28 cellular contexts compared by ENCODE assay signal in genomic region chr7:133003052-133003910, GRCh38.
A peak's percentile ranks its signal among the peaks of the same experiment; 100 is the strongest.
DNase-seq lines count a peak whose midpoint lies in the region; ATAC-seq, FAIRE-seq and TF ChIP-seq lines count a peak whose summit lies in the region.
"Had no signal": no experiment of that assay in that cellular context is flagged by ENCODE, and none has a peak within 500 bp of the region (broad histone marks: within the 10 kb centered on the region; RNA-seq: fewer than 3 reads in every experiment).

No MANE protein-coding gene starts in this region.

- no peaks in the 10 kb centered on the region for H3K9me3 ChIP-seq in stomach
- H3K9me3 ChIP-seq: body of pancreas, lower lobe of right lung, pancreas, testis had no signal

- H3K4me1 ChIP-seq in stomach, result peaks cover 4 to 27% (median 16%) of the 10 kb centered on the region in 4 donors

- ATAC-seq in activated CD4-positive, alpha-beta T cell treated with anti-CD3 and anti-CD28 coated beads for 36 hours, result peak; percentile 47
- peak; percentile 40 for ATAC-seq in stimulated activated effector memory CD8-positive, alpha-beta T cell treated with anti-CD3 and anti-CD28 coated beads, Interleukin-12 subunit alpha, Interleukin-12 subunit beta, amount 100 ng/mL, for 72 hours
- no peak for ATAC-seq in HG03139 (IDR thresholded peaks at IDR 0.05; ENCODE audit: unreplicated experiment)
- ATAC-seq: body of pancreas; lower lobe of right lung; right cardiac atrium; stimulated activated memory B cell treated with anti-CD40 and anti-IgM and Interleukin-4, amounts not matched to agents 10 μg/mL and 1 μg/mL and 100 μg/mL, for 72 hours had no signal

- H3K36me3 Mint-ChIP-seq in activated CD4-positive, alpha-beta T cell treated with anti-CD3 and anti-CD28 coated beads for 36 hours (ENCODE audit: low read depth), result peaks cover 29% of the 10 kb centered on the region
- no peaks in the 10 kb centered on the region for H3K36me3 Mint-ChIP-seq in stimulated activated effector memory CD8-positive, alpha-beta T cell treated with anti-CD3 and anti-CD28 coated beads, Interleukin-12 subunit alpha, Interleukin-12 subunit beta, amount 100 ng/mL, for 72 hours
- peaks cover 3% of the 10 kb centered on the region for H3K36me3 Mint-ChIP-seq in chondrocyte (ENCODE audit: low read depth)

- CTCF ChIA-PET in activated CD4-positive, alpha-beta T cell treated with anti-CD3 and anti-CD28 coated beads for 36 hours (lab: Charles Lee), result interaction anchor here (0.7 kb wide), 2 partner anchors 236 to 571 kb away, joined by 3 read pairs; no protein-coding TSS in a partner anchor

- no peak for TF ChIP-seq POLR2A in stomach (IDR thresholded peaks at IDR 0.05)

- peaks cover 31% of the 10 kb centered on the region for H3K4me1 Mint-ChIP-seq in activated CD4-positive, alpha-beta T cell treated with anti-CD3 and anti-CD28 coated beads for 36 hours
- peaks cover 20% of the 10 kb centered on the region for H3K4me1 Mint-ChIP-seq in stimulated activated effector memory CD8-positive, alpha-beta T cell treated with anti-CD3 and anti-CD28 coated beads, Interleukin-12 subunit alpha, Interleukin-12 subunit beta, amount 100 ng/mL, for 72 hours
- H3K4me1 Mint-ChIP-seq in chondrocyte (ENCODE audit: low read depth), result peaks cover 23% of the 10 kb centered on the region

- no peak overlapping the region for H3K27ac Mint-ChIP-seq in activated CD4-positive, alpha-beta T cell treated with anti-CD3 and anti-CD28 coated beads for 36 hours
- H3K27ac Mint-ChIP-seq in stimulated activated effector memory CD8-positive, alpha-beta T cell treated with anti-CD3 and anti-CD28 coated beads, Interleukin-12 subunit alpha, Interleukin-12 subunit beta, amount 100 ng/mL, for 72 hours, result peak overlapping the region; percentile 7
- no peak overlapping the region for H3K27ac Mint-ChIP-seq in chondrocyte (ENCODE audit: unreplicated experiment)
- H3K27ac Mint-ChIP-seq: CD4-positive, CD25-positive, alpha-beta regulatory T cell; HFFc6; stimulated activated memory B cell treated with anti-CD40 and anti-IgM and Interleukin-4, amounts not matched to agents 10 μg/mL and 1 μg/mL and 100 μg/mL, for 72 hours had no signal

- TF ChIP-seq EP300 in stomach (IDR thresholded peaks at IDR 0.05), result no peak

- TF ChIP-seq CTCF in VCaP (conservative IDR thresholded peaks at IDR 0.05) (no peak), chondrocyte (IDR thresholded peaks at IDR 0.05) (no peak), stomach (IDR thresholded peaks at IDR 0.05) (no peak)

- WGBS in stomach, 5 donors, result 36 to 46% (median 45%) methylated on average over 4 of the region's 4 CpGs

- POLR2A ChIA-PET in activated CD4-positive, alpha-beta T cell treated with anti-CD3 and anti-CD28 coated beads for 36 hours (lab: Charles Lee), result no interaction called here

- H3K27ac ChIP-seq in VCaP (peak overlapping the region; percentile 29; the same call in 1 of the 2 replicates), stomach (no peak overlapping the region)
- H3K27ac ChIP-seq: body of pancreas, lower lobe of right lung, pancreas, RWPE1, testis had no signal

- FAIRE-seq in islet of Langerhans (lab: Jason Lieb, UNC), result peak; percentile 55
- FAIRE-seq: GM18507, pancreas, urothelium cell line had no signal

- no peak overlapping the region for H3K4me3 Mint-ChIP-seq in activated CD4-positive, alpha-beta T cell treated with anti-CD3 and anti-CD28 coated beads for 36 hours
- no peak overlapping the region for H3K4me3 Mint-ChIP-seq in stimulated activated effector memory CD8-positive, alpha-beta T cell treated with anti-CD3 and anti-CD28 coated beads, Interleukin-12 subunit alpha, Interleukin-12 subunit beta, amount 100 ng/mL, for 72 hours
- no peak overlapping the region for H3K4me3 Mint-ChIP-seq in chondrocyte (ENCODE audit: unreplicated experiment)
- H3K4me3 Mint-ChIP-seq: HFFc6; neural crest cell; stimulated activated memory B cell treated with anti-CD40 and anti-IgM and Interleukin-4, amounts not matched to agents 10 μg/mL and 1 μg/mL and 100 μg/mL, for 72 hours had no signal

- DNase-seq in activated CD4-positive, alpha-beta T cell treated with anti-CD3 and anti-CD28 coated beads for 36 hours, result no peak
- DNase-seq in activated CD4-positive, alpha-beta T cell treated with anti-CD3 and anti-CD28 coated beads, Interleukin-2, amount 50 U/mL, for 48 hours, result no peak
- DNase-seq in stimulated activated effector memory CD8-positive, alpha-beta T cell treated with anti-CD3 and anti-CD28 coated beads, Interleukin-12 subunit alpha, Interleukin-12 subunit beta, amount 100 ng/mL, for 72 hours (ENCODE audit: low spot score in 2 of 2), result no peak
- DNase-seq in chondrocyte (ENCODE audit: low spot score) (no peak), stomach (no peak)
- DNase-seq: activated CD8-positive, alpha-beta memory T cell treated with anti-CD3 and anti-CD28 coated beads for 24 hours; activated effector memory CD4-positive, alpha-beta T cell treated with anti-CD3 and anti-CD28 coated beads, Interleukin-2, amount 50 U/mL, for 16 hours; activated T-cell treated with anti-CD3 and anti-CD28 coated beads, Interleukin-2, amount 50 U/mL, for 1 hour; body of pancreas; CD4-positive, CD25-positive, alpha-beta regulatory T cell; HFFc6; lower lobe of right lung; NCI-H1105 treated with DMSO at 0.1 percent for 48 hours; NCI-H2029; NCI-H526 treated with DMSO at 0.1 percent for 48 hours; pancreas; right cardiac atrium; stimulated activated CD4-positive, alpha-beta T cell treated with anti-CD3 and anti-CD28 coated beads, Interleukin-4, amount 100 ng/mL, for 24 hours; T-helper 1 cell; testis had no signal

- no peaks in the 10 kb centered on the region for H3K27me3 ChIP-seq in stomach
- H3K27me3 ChIP-seq: body of pancreas, pancreas, testis had no signal

- H3K9me3 Mint-ChIP-seq in activated CD4-positive, alpha-beta T cell treated with anti-CD3 and anti-CD28 coated beads for 36 hours (ENCODE audit: low read depth), result peaks cover 11% of the 10 kb centered on the region
- H3K9me3 Mint-ChIP-seq in stimulated activated effector memory CD8-positive, alpha-beta T cell treated with anti-CD3 and anti-CD28 coated beads, Interleukin-12 subunit alpha, Interleukin-12 subunit beta, amount 100 ng/mL, for 72 hours, result peaks cover 2% of the 10 kb centered on the region
- peaks cover 2% of the 10 kb centered on the region for H3K9me3 Mint-ChIP-seq in chondrocyte (ENCODE audit: low read depth)
- H3K9me3 Mint-ChIP-seq: neural crest cell had no signal

- no peaks in the 10 kb centered on the region for H3K27me3 Mint-ChIP-seq in activated CD4-positive, alpha-beta T cell treated with anti-CD3 and anti-CD28 coated beads for 36 hours
- no peaks in the 10 kb centered on the region for H3K27me3 Mint-ChIP-seq in chondrocyte (ENCODE audit: low read depth)
- H3K27me3 Mint-ChIP-seq: CD4-positive, CD25-positive, alpha-beta regulatory T cell; stimulated activated memory B cell treated with anti-CD40 and anti-IgM and Interleukin-4, amounts not matched to agents 10 μg/mL and 1 μg/mL and 100 μg/mL, for 72 hours had no signal

- no peaks in the 10 kb centered on the region for H3K36me3 ChIP-seq in stomach
- H3K36me3 ChIP-seq: lower lobe of right lung, pancreas had no signal

- intact Hi-C loops in activated CD4-positive, alpha-beta T cell treated with anti-CD3 and anti-CD28 coated beads for 36 hours (cut with DNase I, micrococcal nuclease), result no loop called here
- intact Hi-C loops in stomach (cut with DNase I; ENCODE audit: low total_unique reads), result no loop called here

- H3K4me3 ChIP-seq in stomach, result no peak overlapping the region
- H3K4me3 ChIP-seq: body of pancreas, lower lobe of right lung, pancreas, testis had no signal
